In the genomic region with DNA sequence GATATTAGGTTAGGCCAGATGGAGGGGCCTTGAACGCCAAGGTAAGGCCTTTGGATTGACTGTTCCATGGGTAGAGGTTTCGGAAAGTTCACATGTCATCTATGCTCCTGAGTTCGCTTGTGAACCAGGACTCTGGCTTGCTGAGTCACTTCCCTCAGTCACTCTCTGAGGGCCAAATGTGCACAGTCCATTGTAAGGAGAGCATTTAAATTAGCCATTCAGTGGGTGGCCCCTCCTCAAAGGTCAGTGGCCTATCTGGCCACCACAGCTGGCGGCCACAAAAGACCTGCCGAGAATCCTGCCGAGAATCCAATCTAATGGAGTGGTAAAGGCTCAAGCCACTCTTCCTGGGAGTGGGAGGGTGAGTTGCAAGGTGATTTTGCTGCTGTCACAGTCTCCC, we compare ENCODE assay signal across 32 cellular contexts.
"Had no signal": no experiment of that assay in that cellular context is flagged by ENCODE, and none has a peak within 500 bp of the region (broad histone marks: within the 10 kb centered on the region; RNA-seq: fewer than 3 reads in every experiment).

No MANE protein-coding gene starts in this region.

- H3K36me3 ChIP-seq: brain microvascular endothelial cell, esophagus squamous epithelium, gastroesophageal sphincter, heart right ventricle had no signal

- DNase-seq: activated CD4-positive, alpha-beta memory T cell treated with anti-CD3 and anti-CD28 coated beads, Interleukin-2, amount 10 ng/mL, durations not matched to agents 7 days and 5 days; activated CD4-positive, alpha-beta T cell treated with anti-CD3 and anti-CD28 coated beads for 36 hours; activated CD4-positive, alpha-beta T cell treated with anti-CD3 and anti-CD28 coated beads, Interleukin-2, amount 10 ng/mL, durations not matched to agents 7 days and 5 days; activated CD4-positive, alpha-beta T cell treated with anti-CD3 and anti-CD28 coated beads, Interleukin-2, amount 50 U/mL, for 4 hours; activated CD4-positive, CD25-positive, alpha-beta regulatory T cell; activated CD4-positive, CD25-positive, alpha-beta regulatory T cell treated with anti-CD3 and anti-CD28 coated beads, Interleukin-2, amount 50 U/mL, for 72 hours; activated effector memory CD4-positive, alpha-beta T cell treated with Interleukin-2 at 50 U/mL for 16 hours; activated gamma-delta T cell treated with Interleukin-2 at 50 U/mL for 16 hours; activated naive CD4-positive, alpha-beta T cell treated with anti-CD3 and anti-CD28 coated beads, Interleukin-2, amount 50 U/mL, for 16 hours; activated naive CD4-positive, alpha-beta T cell treated with Interleukin-2 at 50 U/mL for 16 hours; activated T-cell treated with anti-CD3 and anti-CD28 coated beads, Interleukin-2, amount 50 U/mL, for 4 hours; amniotic stem cell; anterior cingulate cortex; brain microvascular endothelial cell; dorsolateral prefrontal cortex; effector CD4-positive, alpha-beta T cell; effector memory CD8-positive, alpha-beta T cell; esophagus squamous epithelium; foreskin melanocyte; heart right ventricle; T-helper 2 cell had no signal

- ATAC-seq: activated CD4-positive, alpha-beta T cell treated with anti-CD3 and anti-CD28 coated beads for 36 hours; activated T-cell treated with anti-CD3 and anti-CD28 coated beads, Interleukin-2, amount 50 U/mL, for 4 hours; activated T-helper 17 cell treated with anti-CD3 and anti-CD28 coated beads, Interleukin-2, amount 50 U/mL, for 72 hours; effector memory CD8-positive, alpha-beta T cell; gastroesophageal sphincter; heart right ventricle had no signal

- H3K9me3 Mint-ChIP-seq: activated CD4-positive, alpha-beta memory T cell treated with anti-CD3 and anti-CD28 coated beads, Interleukin-2, amount 10 ng/mL, durations not matched to agents 7 days and 5 days; activated CD4-positive, alpha-beta T cell treated with anti-CD3 and anti-CD28 coated beads, Interleukin-2, amount 10 ng/mL, durations not matched to agents 7 days and 5 days; activated T-cell treated with anti-CD3 and anti-CD28 coated beads, Interleukin-2, amount 50 U/mL, for 4 hours; activated T-helper 17 cell treated with anti-CD3 and anti-CD28 coated beads, Interleukin-2, amount 50 U/mL, for 72 hours; central memory CD8-positive, alpha-beta T cell; dendritic cell treated with granulocyte-macrophage colony-stimulating factor and Interleukin-4, amounts not matched to agents 40 ng/mL and 50 ng/mL, for 4 days; effector memory CD8-positive, alpha-beta T cell had no signal

- H3K36me3 Mint-ChIP-seq: activated naive CD8-positive, alpha-beta T cell had no signal

- H3K27me3 ChIP-seq: dorsolateral prefrontal cortex had no signal

- H3K4me3 Mint-ChIP-seq: activated CD4-positive, alpha-beta memory T cell treated with anti-CD3 and anti-CD28 coated beads, Interleukin-2, amount 10 ng/mL, durations not matched to agents 7 days and 5 days; activated CD4-positive, alpha-beta T cell treated with anti-CD3 and anti-CD28 coated beads for 36 hours; activated CD4-positive, alpha-beta T cell treated with anti-CD3 and anti-CD28 coated beads, Interleukin-2, amount 10 ng/mL, durations not matched to agents 7 days and 5 days; activated naive CD8-positive, alpha-beta T cell; activated T-cell treated with anti-CD3 and anti-CD28 coated beads, Interleukin-2, amount 50 U/mL, for 4 hours; activated T-helper 17 cell treated with anti-CD3 and anti-CD28 coated beads, Interleukin-2, amount 50 U/mL, for 72 hours; central memory CD8-positive, alpha-beta T cell; dendritic cell treated with granulocyte-macrophage colony-stimulating factor and Interleukin-4, amounts not matched to agents 40 ng/mL and 50 ng/mL, for 4 days; effector memory CD8-positive, alpha-beta T cell had no signal

- H3K4me1 ChIP-seq: esophagus squamous epithelium, gastroesophageal sphincter, heart right ventricle had no signal

- H3K27ac Mint-ChIP-seq: activated CD4-positive, alpha-beta memory T cell treated with anti-CD3 and anti-CD28 coated beads, Interleukin-2, amount 10 ng/mL, durations not matched to agents 7 days and 5 days; activated CD4-positive, alpha-beta T cell treated with anti-CD3 and anti-CD28 coated beads for 36 hours; activated CD4-positive, alpha-beta T cell treated with anti-CD3 and anti-CD28 coated beads, Interleukin-2, amount 10 ng/mL, durations not matched to agents 7 days and 5 days; activated naive CD8-positive, alpha-beta T cell; activated T-helper 17 cell treated with anti-CD3 and anti-CD28 coated beads, Interleukin-2, amount 50 U/mL, for 72 hours; dendritic cell treated with granulocyte-macrophage colony-stimulating factor and Interleukin-4, amounts not matched to agents 40 ng/mL and 50 ng/mL, for 4 days; effector memory CD8-positive, alpha-beta T cell had no signal

- H3K4me1 Mint-ChIP-seq: activated CD4-positive, alpha-beta memory T cell treated with anti-CD3 and anti-CD28 coated beads, Interleukin-2, amount 10 ng/mL, durations not matched to agents 7 days and 5 days; activated CD4-positive, alpha-beta T cell treated with anti-CD3 and anti-CD28 coated beads for 36 hours; activated CD4-positive, alpha-beta T cell treated with anti-CD3 and anti-CD28 coated beads, Interleukin-2, amount 10 ng/mL, durations not matched to agents 7 days and 5 days; activated T-helper 17 cell treated with anti-CD3 and anti-CD28 coated beads, Interleukin-2, amount 50 U/mL, for 72 hours; central memory CD8-positive, alpha-beta T cell had no signal

- H3K9me3 ChIP-seq: esophagus squamous epithelium, gastroesophageal sphincter, heart right ventricle had no signal

- H3K4me3 ChIP-seq: coronary artery, dorsolateral prefrontal cortex, esophagus squamous epithelium, gastroesophageal sphincter, heart right ventricle had no signal

- FAIRE-seq: astrocyte, bronchial epithelial cell, endometrium, endothelial cell of umbilical vein had no signal

- H3K27ac ChIP-seq: brain microvascular endothelial cell, coronary artery, dorsolateral prefrontal cortex, epithelial cell of prostate, esophagus squamous epithelium, gastroesophageal sphincter, heart right ventricle had no signal
